ENCODE assay signal across 12 cellular contexts in the genomic region with DNA sequence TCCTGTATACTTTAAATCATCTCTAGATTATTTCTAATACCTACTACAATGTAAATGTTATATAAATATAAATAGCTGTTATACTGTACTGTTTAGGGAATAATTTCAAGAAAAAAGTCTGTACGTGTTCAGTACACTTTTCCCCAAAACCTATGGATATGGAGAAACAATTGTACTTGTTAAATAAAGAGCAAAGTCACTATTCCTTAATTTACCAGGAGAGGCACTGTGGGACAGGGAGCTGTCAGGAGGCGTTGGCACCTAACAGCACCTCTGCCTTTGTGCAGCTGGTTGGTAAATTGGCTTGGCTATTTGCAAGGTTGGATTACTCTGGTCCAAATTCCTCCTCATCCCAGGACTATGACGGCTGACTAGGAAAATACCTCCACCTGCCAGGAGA. TPM values are rescaled to one million over a fixed set of nuclear protein-coding genes. Genes with fewer than 3 reads are reported as not detected.
DNase-seq lines count a peak whose midpoint lies in the region; ATAC-seq, FAIRE-seq and TF ChIP-seq lines count a peak whose summit lies in the region.
"Had no signal": no experiment of that assay in that cellular context is flagged by ENCODE, and none has a peak within 500 bp of the region (broad histone marks: within the 10 kb centered on the region; RNA-seq: fewer than 3 reads in every experiment).

No MANE protein-coding gene starts in this region.

- TF ChIP-seq EP300 in HepG2 (IDR thresholded peaks at IDR 0.05; ENCODE audit: low read depth in 2 of 2, low read length in 2 of 2) (no peak), HepG2 (CRISPR knock-in tag; IDR thresholded peaks at IDR 0.05; ENCODE audit: borderline replicate concordance) (no peak)

- no peaks in the 10 kb centered on the region for H3K79me2 ChIP-seq in astrocyte (ENCODE audit: insufficient read depth, low read length)
- H3K79me2 ChIP-seq in HepG2 (ENCODE audit: insufficient read depth, low read length) = no peaks in the 10 kb centered on the region

- WGBS in HepG2 (ENCODE audit: low lambda C conversion rate) = 13% methylated on average over 3 of the region's 3 CpGs

- intact Hi-C loops in HepG2 (cut with micrococcal nuclease; ENCODE audit: unreplicated experiment) = no loop called here
- intact Hi-C loops in activated CD4-positive, alpha-beta memory T cell treated with anti-CD3 and anti-CD28 coated beads for 36 hours (cut with micrococcal nuclease) = no loop called here

- no peak overlapping the region for H3K9ac ChIP-seq in astrocyte (ENCODE audit: low read length)
- no peak overlapping the region for H3K9ac ChIP-seq in HepG2 (ENCODE audit: insufficient read depth, low read depth, low read length)

- H3K4me3 ChIP-seq in astrocyte (ENCODE audit: insufficient read depth, low read depth, low read length) (no peak overlapping the region), HepG2 (replicated peaks in 1 of 3; ENCODE audit: insufficient read depth in 1 of 3, low read depth in 2 of 3, low read length in 3 of 3) (no peak overlapping the region)
- H3K4me3 ChIP-seq: lower lobe of right lung had no signal

- H3K27ac Mint-ChIP-seq in astrocyte (ENCODE audit: unreplicated experiment) = no peak overlapping the region
- H3K27ac Mint-ChIP-seq in T-helper 2 cell treated with Interferon-gamma antibody and Interleukin-4, amounts not matched to agents 5 μg/mL and 100 μg/mL, for 36 hours = no peak overlapping the region
- no peak overlapping the region for H3K27ac Mint-ChIP-seq in activated CD4-positive, alpha-beta memory T cell treated with anti-CD3 and anti-CD28 coated beads for 36 hours
- H3K27ac Mint-ChIP-seq: activated CD4-positive, alpha-beta T cell treated with anti-CD3 and anti-CD28 coated beads for 36 hours had no signal

- H4K20me1 ChIP-seq in astrocyte (ENCODE audit: insufficient read depth, low read length) (no peaks in the 10 kb centered on the region), HepG2 (ENCODE audit: insufficient read depth, low read length) (no peaks in the 10 kb centered on the region)

- TF ChIP-seq CTCF in astrocyte (IDR thresholded peaks at IDR 0.05; ENCODE audit: insufficient read depth, low read depth, low read length) (peak; percentile 20), HepG2 (CRISPR knock-in tag; IDR thresholded peaks at IDR 0.05) (peak; percentile 32)

- no peaks in the 10 kb centered on the region for H3K36me3 Mint-ChIP-seq in astrocyte (ENCODE audit: low read depth, unreplicated experiment)
- no peaks in the 10 kb centered on the region for H3K36me3 Mint-ChIP-seq in T-helper 2 cell treated with Interferon-gamma antibody and Interleukin-4, amounts not matched to agents 5 μg/mL and 100 μg/mL, for 36 hours (ENCODE audit: low read depth)
- H3K36me3 Mint-ChIP-seq in activated CD4-positive, alpha-beta memory T cell treated with anti-CD3 and anti-CD28 coated beads for 36 hours = no peaks in the 10 kb centered on the region

- H3K36me3 ChIP-seq in astrocyte (ENCODE audit: insufficient read depth, low read length) (no peaks in the 10 kb centered on the region), HepG2 (replicated peaks in 1 of 2; ENCODE audit: control insufficient read depth in 1 of 2, insufficient read depth in 2 of 2, low read length in 2 of 2) (no peaks in the 10 kb centered on the region)
- H3K36me3 ChIP-seq: lower lobe of right lung had no signal

- H3K4me1 ChIP-seq in astrocyte (ENCODE audit: insufficient read depth, low read length) (no peaks in the 10 kb centered on the region), HepG2 (ENCODE audit: insufficient read depth, low read length) (peaks cover 23% of the 10 kb centered on the region)
- H3K4me1 ChIP-seq: lower lobe of right lung had no signal

- FAIRE-seq in astrocyte (lab: Jason Lieb, UNC) (no peak), HepG2 (lab: Jason Lieb, UNC) (peak; percentile 71)

- no peak overlapping the region for H2AFZ ChIP-seq in astrocyte (ENCODE audit: low read depth, low read length)
- no peak overlapping the region for H2AFZ ChIP-seq in HepG2 (ENCODE audit: low read length)

- no peak overlapping the region for H3K4me3 Mint-ChIP-seq in astrocyte (ENCODE audit: unreplicated experiment)
- H3K4me3 Mint-ChIP-seq in T-helper 2 cell treated with Interferon-gamma antibody and Interleukin-4, amounts not matched to agents 5 μg/mL and 100 μg/mL, for 36 hours = no peak overlapping the region
- H3K4me3 Mint-ChIP-seq in activated CD4-positive, alpha-beta memory T cell treated with anti-CD3 and anti-CD28 coated beads for 36 hours = no peak overlapping the region
- H3K4me3 Mint-ChIP-seq: activated CD4-positive, alpha-beta T cell treated with anti-CD3 and anti-CD28 coated beads for 36 hours had no signal

- peaks cover 2% of the 10 kb centered on the region for H3K9me3 Mint-ChIP-seq in astrocyte (ENCODE audit: unreplicated experiment)
- H3K9me3 Mint-ChIP-seq in T-helper 2 cell treated with Interferon-gamma antibody and Interleukin-4, amounts not matched to agents 5 μg/mL and 100 μg/mL, for 36 hours = no peaks in the 10 kb centered on the region
- no peaks in the 10 kb centered on the region for H3K9me3 Mint-ChIP-seq in activated CD4-positive, alpha-beta memory T cell treated with anti-CD3 and anti-CD28 coated beads for 36 hours

- TF ChIP-seq POLR2A in HepG2 (IDR thresholded peaks at IDR 0.05; ENCODE audit: insufficient read depth in 1 of 2, low read depth in 2 of 2, low read length in 2 of 2) = no peak

- in situ Hi-C loops in G401 (cut with HindIII; ENCODE audit: low sequenced_read_pairs) (no loop called here), HepG2 (cut with HindIII; ENCODE audit: extremely low pct_ligation_motif_present, low pct_unique_long_range_greater_than_20kb) (no loop called here)

- POLR2A ChIA-PET in HepG2 (lab: Yijun Ruan, JAX) = no interaction called here
- POLR2A ChIA-PET in activated CD4-positive, alpha-beta memory T cell treated with anti-CD3 and anti-CD28 coated beads for 36 hours (lab: Charles Lee) = no interaction called here

- ATAC-seq in HepG2 (peak; percentile 24; the same call in 2 of the 3 replicates), HG03571 (IDR thresholded peaks at IDR 0.05; ENCODE audit: unreplicated experiment) (no peak)
- ATAC-seq: activated CD4-positive, alpha-beta T cell treated with anti-CD3 and anti-CD28 coated beads for 36 hours; lower lobe of right lung; sciatic nerve had no signal

- H3K4me2 ChIP-seq in astrocyte (ENCODE audit: low read length) (no peak overlapping the region), HepG2 (ENCODE audit: low read depth, low read length) (no peak overlapping the region)

- DNase-seq in G401 (ENCODE audit: low spot score) (peak; percentile 66), Kasumi-1 (lab: John Stamatoyannopoulos, UW) (peak; percentile 13 to 14), astrocyte (ENCODE audit: low read depth) (peak; percentile 3), HepG2 (ENCODE audit: low spot score) (peak; percentile 29), DMS153 (lab: John Stamatoyannopoulos, UW) (no peak)
- DNase-seq in T-helper 2 cell treated with Interferon-gamma antibody and Interleukin-4, amounts not matched to agents 5 μg/mL and 100 μg/mL, for 36 hours (ENCODE audit: low spot score) = no peak
- no peak for DNase-seq in activated CD4-positive, alpha-beta memory T cell treated with anti-CD3 and anti-CD28 coated beads for 36 hours
- DNase-seq: activated CD4-positive, alpha-beta T cell treated with anti-CD3 and anti-CD28 coated beads for 36 hours; GDM1; lower lobe of right lung had no signal

- CTCF ChIA-PET in HepG2 (lab: Yijun Ruan, JAX; ENCODE audit: low intra/inter-chr PET ratio, low total read pairs) = no interaction called here
- CTCF ChIA-PET in activated CD4-positive, alpha-beta memory T cell treated with anti-CD3 and anti-CD28 coated beads for 36 hours (lab: Charles Lee) = interaction anchor here (0.5 to 1.6 kb wide), 2 partner anchors 15 to 20 kb away, joined by 3 to 6 read pairs; no protein-coding TSS in a partner anchor

- no peaks in the 10 kb centered on the region for H3K4me1 Mint-ChIP-seq in astrocyte (ENCODE audit: low read depth, unreplicated experiment)
- H3K4me1 Mint-ChIP-seq in T-helper 2 cell treated with Interferon-gamma antibody and Interleukin-4, amounts not matched to agents 5 μg/mL and 100 μg/mL, for 36 hours (ENCODE audit: low read depth) = no peaks in the 10 kb centered on the region
- no peaks in the 10 kb centered on the region for H3K4me1 Mint-ChIP-seq in activated CD4-positive, alpha-beta memory T cell treated with anti-CD3 and anti-CD28 coated beads for 36 hours (ENCODE audit: low read depth)
- H3K4me1 Mint-ChIP-seq: activated CD4-positive, alpha-beta T cell treated with anti-CD3 and anti-CD28 coated beads for 36 hours had no signal

- peaks cover 70% of the 10 kb centered on the region for H3K27me3 Mint-ChIP-seq in astrocyte (ENCODE audit: low read depth, unreplicated experiment)
- H3K27me3 Mint-ChIP-seq in T-helper 2 cell treated with Interferon-gamma antibody and Interleukin-4, amounts not matched to agents 5 μg/mL and 100 μg/mL, for 36 hours (ENCODE audit: low read depth) = peaks cover 3% of the 10 kb centered on the region
- H3K27me3 Mint-ChIP-seq in activated CD4-positive, alpha-beta memory T cell treated with anti-CD3 and anti-CD28 coated beads for 36 hours = peaks cover 6% of the 10 kb centered on the region

- H3K9me3 ChIP-seq in astrocyte (ENCODE audit: insufficient read depth, low read depth, low read length) (no peaks in the 10 kb centered on the region), HepG2 (ENCODE audit: low read length) (no peaks in the 10 kb centered on the region)
- H3K9me3 ChIP-seq: lower lobe of right lung had no signal

- no peak for TF ChIP-seq RAD21 in HepG2 (CRISPR knock-in tag; IDR thresholded peaks at IDR 0.05)

- H3K27me3 ChIP-seq in astrocyte (ENCODE audit: insufficient read depth, low read length) = peaks cover 12% of the 10 kb centered on the region
- peaks cover 7 to 61% of the 10 kb centered on the region in 2 experiments for H3K27me3 ChIP-seq in HepG2 (ENCODE audit: control insufficient read depth in 1 of 2, insufficient read depth in 2 of 2, low read length in 2 of 2)

- no TSS peak for BruUV-seq in HepG2 (replicated peaks; lab: Mats Ljungman, UMichigan)

- H3K27ac ChIP-seq in astrocyte (ENCODE audit: low read depth, low read length) (no peak overlapping the region), HepG2 (ENCODE audit: extremely low read length, insufficient read depth, low read length) (no peak overlapping the region)
- H3K27ac ChIP-seq: lower lobe of right lung had no signal

RNA-seq across cellular contexts. Expression of a gene that starts 28.0 kb away (rescaled TPM):
- total RNA-seq in G401 (2014; rRNA removed; shearing (Covaris generic)) = not detected in 2 replicates
- total RNA-seq in astrocyte (0.20 and 0.38 TPM in 2 replicates), HepG2 (2016; rRNA removed; fragmentation: Illumina TruSeq; extraction: Trizol) (not detected in 2 replicates)
- total RNA-seq in HepG2 (2016; cell fraction: cytosol; rRNA removed; fragmentation: Illumina TruSeq; extraction: Trizol; ENCODE audit: low read depth) = not detected in 2 replicates
- total RNA-seq in HepG2 (2016; cell fraction: insoluble cytoplasmic fraction; rRNA removed; fragmentation: Illumina TruSeq; extraction: Trizol) = not detected in 2 replicates
- total RNA-seq in HepG2 (2016; cell fraction: membrane; rRNA removed; fragmentation: Illumina TruSeq; extraction: Trizol) = not detected in 2 replicates
- not detected in 2 replicates for total RNA-seq in HepG2 (2016; cell fraction: nucleus; rRNA removed; fragmentation: Illumina TruSeq; extraction: Trizol)
- polyA plus RNA-seq in HepG2 (2011; rRNA removed) = not detected in 2 replicates
- polyA plus RNA-seq in HepG2 (2011; cell fraction: cytosol; rRNA removed) = not detected in 2 replicates
- not detected in 2 replicates for polyA plus RNA-seq in HepG2 (2011; cell fraction: nucleus; rRNA removed)
- not detected in 2 replicates for polyA plus RNA-seq in HepG2 (2012)
- not detected in 2 replicates for polyA plus RNA-seq in HepG2 (2016; cell fraction: cytosol; fragmentation: Illumina TruSeq; extraction: Trizol; ENCODE audit: low read depth)
- polyA plus RNA-seq in HepG2 (2016; cell fraction: insoluble cytoplasmic fraction; fragmentation: Illumina TruSeq; extraction: Trizol; ENCODE audit: low read depth) = not detected in 2 replicates
- polyA plus RNA-seq in HepG2 (2016; cell fraction: membrane; fragmentation: Illumina TruSeq; extraction: Trizol; ENCODE audit: low read depth) = not detected in 2 replicates
- not detected in 2 replicates for polyA plus RNA-seq in HepG2 (2016; cell fraction: nucleus; fragmentation: Illumina TruSeq; extraction: Trizol; ENCODE audit: insufficient read depth, low read depth)
- 0.64 TPM in 1 of 2 replicates, not detected in the other for polyA minus RNA-seq in HepG2 (2011; rRNA and poly(A)+ RNA removed; ENCODE audit: low replicate concordance)
- polyA minus RNA-seq in HepG2 (2011; cell fraction: cytosol; rRNA and poly(A)+ RNA removed) = not detected in 2 replicates
- polyA minus RNA-seq in HepG2 (2011; cell fraction: nucleus; rRNA and poly(A)+ RNA removed) = not detected in 2 replicates
- not detected for total RNA-seq in activated CD4-positive, alpha-beta memory T cell treated with anti-CD3 and anti-CD28 coated beads for 36 hours
- total RNA-seq: activated CD4-positive, alpha-beta T cell treated with anti-CD3 and anti-CD28 coated beads for 36 hours; lower lobe of right lung had no signal

RNA-seq across cellular contexts. Expression of a gene that starts 32.6 kb away (rescaled TPM):
- total RNA-seq in G401 (2014; rRNA removed; shearing (Covaris generic)) = not detected in 2 replicates
- not detected in 2 replicates for total RNA-seq in astrocyte
- total RNA-seq in HepG2 (2016; rRNA removed; fragmentation: Illumina TruSeq; extraction: Trizol) = not detected in 2 replicates
- total RNA-seq in HepG2 (2016; cell fraction: cytosol; rRNA removed; fragmentation: Illumina TruSeq; extraction: Trizol; ENCODE audit: low read depth) = not detected in 2 replicates
- total RNA-seq in HepG2 (2016; cell fraction: insoluble cytoplasmic fraction; rRNA removed; fragmentation: Illumina TruSeq; extraction: Trizol) = not detected in 2 replicates
- not detected in 2 replicates for total RNA-seq in HepG2 (2016; cell fraction: membrane; rRNA removed; fragmentation: Illumina TruSeq; extraction: Trizol)
- not detected in 2 replicates for total RNA-seq in HepG2 (2016; cell fraction: nucleus; rRNA removed; fragmentation: Illumina TruSeq; extraction: Trizol)
- polyA plus RNA-seq in HepG2 (2011; rRNA removed) = not detected in 2 replicates
- polyA plus RNA-seq in HepG2 (2011; cell fraction: cytosol; rRNA removed) = not detected in 2 replicates
- not detected in 2 replicates for polyA plus RNA-seq in HepG2 (2011; cell fraction: nucleus; rRNA removed)
- polyA plus RNA-seq in HepG2 (2012) = not detected in 2 replicates
- not detected in 2 replicates for polyA plus RNA-seq in HepG2 (2016; cell fraction: cytosol; fragmentation: Illumina TruSeq; extraction: Trizol; ENCODE audit: low read depth)
- not detected in 2 replicates for polyA plus RNA-seq in HepG2 (2016; cell fraction: insoluble cytoplasmic fraction; fragmentation: Illumina TruSeq; extraction: Trizol; ENCODE audit: low read depth)
- not detected in 2 replicates for polyA plus RNA-seq in HepG2 (2016; cell fraction: membrane; fragmentation: Illumina TruSeq; extraction: Trizol; ENCODE audit: low read depth)
- polyA plus RNA-seq in HepG2 (2016; cell fraction: nucleus; fragmentation: Illumina TruSeq; extraction: Trizol; ENCODE audit: insufficient read depth, low read depth) = not detected in 2 replicates
- polyA minus RNA-seq in HepG2 (2011; rRNA and poly(A)+ RNA removed; ENCODE audit: low replicate concordance) = not detected in 2 replicates
- not detected in 2 replicates for polyA minus RNA-seq in HepG2 (2011; cell fraction: cytosol; rRNA and poly(A)+ RNA removed)
- not detected in 2 replicates for polyA minus RNA-seq in HepG2 (2011; cell fraction: nucleus; rRNA and poly(A)+ RNA removed)
- total RNA-seq in activated CD4-positive, alpha-beta memory T cell treated with anti-CD3 and anti-CD28 coated beads for 36 hours = not detected
- total RNA-seq: activated CD4-positive, alpha-beta T cell treated with anti-CD3 and anti-CD28 coated beads for 36 hours; lower lobe of right lung; sciatic nerve had no signal

Comparison
In these comparisons a context has a peak if more than half of its experiments do, and no peak if none do; other contexts are left out.
1. DNase-seq: peak in G401 (single experiment), Kasumi-1 (2 of 2), astrocyte (single experiment) and HepG2 (single experiment); none in T-helper 2 cell treated with Interferon-gamma antibody and Interleukin-4, amounts not matched to agents 5 μg/mL and 100 μg/mL, for 36 hours (single experiment), DMS153 (single experiment) and activated CD4-positive, alpha-beta memory T cell treated with anti-CD3 and anti-CD28 coated beads for 36 hours (single experiment).